19 cellular contexts compared by ENCODE assay signal in genomic region chr13:40404407-40404806, GRCh38.
"Had no signal": no experiment of that assay in that cellular context is flagged by ENCODE, and none has a peak within 500 bp of the region (broad histone marks: within the 10 kb centered on the region; RNA-seq: fewer than 3 reads in every experiment).

No MANE protein-coding gene starts in this region.

- H3K9me3 ChIP-seq: neutrophil, right atrium auricular region, suprapubic skin, thyroid gland, upper lobe of right lung had no signal

- FAIRE-seq: colon had no signal

- H3K27me3 Mint-ChIP-seq: naive B cell had no signal

- H3K4me3 Mint-ChIP-seq: nephron had no signal

- H3K27ac ChIP-seq: foreskin keratinocyte, hepatocyte, neutrophil, right atrium auricular region, suprapubic skin, thyroid gland had no signal

- H3K9me3 Mint-ChIP-seq: naive B cell, nephron had no signal

- DNase-seq: cerebellar nuclear complex; dermis blood vessel endothelial cell; foreskin keratinocyte; head of caudate nucleus; left colon; mesendoderm; naive B cell; stimulated activated CD4-positive, alpha-beta T cell treated with anti-CD3 and anti-CD28 coated beads, Interleukin-2, amount 100 ng/mL, for 48 hours; stimulated activated naive CD8-positive, alpha-beta T cell treated with anti-CD3 and anti-CD28 coated beads, Interleukin-15, Interleukin-2, amounts not matched to agents 100 U/mL and 50 U/mL, for 24 hours; thyroid gland; upper lobe of right lung had no signal

- H3K4me3 ChIP-seq: hepatocyte, lung, right atrium auricular region, smooth muscle cell, suprapubic skin, thyroid gland, upper lobe of right lung had no signal

- H3K36me3 ChIP-seq: neutrophil, right atrium auricular region, suprapubic skin, thyroid gland, upper lobe of right lung had no signal

- H3K27me3 ChIP-seq: foreskin keratinocyte, hepatocyte, right atrium auricular region, suprapubic skin, thyroid gland, upper lobe of right lung had no signal

- H3K36me3 Mint-ChIP-seq: naive B cell had no signal

- ATAC-seq: foreskin keratinocyte; left colon; stimulated activated naive CD8-positive, alpha-beta T cell treated with anti-CD3 and anti-CD28 coated beads, Interleukin-15, Interleukin-2, amounts not matched to agents 100 U/mL and 50 U/mL, for 24 hours; upper lobe of right lung had no signal
